In the genomic region with DNA sequence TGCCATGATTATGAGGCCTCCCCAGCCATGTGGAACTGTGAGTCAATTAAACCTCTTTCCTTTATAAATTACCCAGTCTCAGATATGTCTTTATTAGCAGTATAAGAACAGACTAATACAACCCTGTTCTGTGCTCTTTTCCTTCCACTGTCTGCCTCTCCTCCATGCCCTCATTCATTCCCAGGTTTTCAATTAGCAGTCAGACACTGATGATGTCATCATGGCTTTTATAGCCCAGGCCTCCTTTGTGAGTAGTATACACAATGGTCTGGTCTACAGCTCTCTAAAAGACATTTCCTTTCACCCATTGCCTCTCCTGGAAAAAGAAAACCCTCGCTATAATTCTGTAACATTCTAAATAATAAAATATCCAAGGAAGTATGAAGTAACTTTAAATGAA, we compare ENCODE assay signal across 2 cellular contexts.
TF ChIP-seq lines count a peak whose summit lies in the region.

No MANE protein-coding gene starts in this region.

TF ChIP-seq in HepG2, 621 proteins besides CTCF, POLR2A, EP300 and RAD21:
- TF ChIP-seq FOXP1 (IDR thresholded peaks at IDR 0.05) = no peak
- no peak for TF ChIP-seq FOXP1 (CRISPR knock-in tag; IDR thresholded peaks at IDR 0.05)
- peak; percentile 85 for TF ChIP-seq ATF7 (IDR thresholded peaks at IDR 0.05)
- TF ChIP-seq ATF7 (CRISPR knock-in tag; IDR thresholded peaks at IDR 0.05) = no peak
- TF ChIP-seq CREB1 (IDR thresholded peaks at IDR 0.05) = peak; percentile 61; the same call in 1 of the 2 replicates
- TF ChIP-seq CREB1 (CRISPR knock-in tag; IDR thresholded peaks at IDR 0.05) = no peak
- no peak for TF ChIP-seq ZFYVE20 (CRISPR knock-in tag; IDR thresholded peaks at IDR 0.05; ENCODE audit: borderline replicate concordance, low read depth)
TF ChIP-seq in HepG2: peak in this region for 2.

TF ChIP-seq in K562, 482 proteins besides CTCF, POLR2A, EP300 and RAD21:
- TF ChIP-seq NFRKB (IDR thresholded peaks at IDR 0.05; ENCODE audit: low read depth) = no peak
- no peak for TF ChIP-seq SREBF2 (CRISPR knock-in tag; IDR thresholded peaks at IDR 0.05)
- TF ChIP-seq, protein P1, sequence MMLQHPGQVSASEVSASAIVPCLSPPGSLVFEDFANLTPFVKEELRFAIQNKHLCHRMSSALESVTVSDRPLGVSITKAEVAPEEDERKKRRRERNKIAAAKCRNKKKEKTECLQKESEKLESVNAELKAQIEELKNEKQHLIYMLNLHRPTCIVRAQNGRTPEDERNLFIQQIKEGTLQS (IDR thresholded peaks at IDR 0.05) = 0 out of 2 replicates have a peak, but pooled peaks have one; percentile 11
- TF ChIP-seq, protein P1 (CRISPR knock-in tag; conservative IDR thresholded peaks at IDR 0.05) = no peak
- TF ChIP-seq, protein P2, sequence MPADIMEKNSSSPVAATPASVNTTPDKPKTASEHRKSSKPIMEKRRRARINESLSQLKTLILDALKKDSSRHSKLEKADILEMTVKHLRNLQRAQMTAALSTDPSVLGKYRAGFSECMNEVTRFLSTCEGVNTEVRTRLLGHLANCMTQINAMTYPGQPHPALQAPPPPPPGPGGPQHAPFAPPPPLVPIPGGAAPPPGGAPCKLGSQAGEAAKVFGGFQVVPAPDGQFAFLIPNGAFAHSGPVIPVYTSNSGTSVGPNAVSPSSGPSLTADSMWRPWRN (IDR thresholded peaks at IDR 0.05; ENCODE audit: low read depth) = no peak
